In the genomic region with DNA sequence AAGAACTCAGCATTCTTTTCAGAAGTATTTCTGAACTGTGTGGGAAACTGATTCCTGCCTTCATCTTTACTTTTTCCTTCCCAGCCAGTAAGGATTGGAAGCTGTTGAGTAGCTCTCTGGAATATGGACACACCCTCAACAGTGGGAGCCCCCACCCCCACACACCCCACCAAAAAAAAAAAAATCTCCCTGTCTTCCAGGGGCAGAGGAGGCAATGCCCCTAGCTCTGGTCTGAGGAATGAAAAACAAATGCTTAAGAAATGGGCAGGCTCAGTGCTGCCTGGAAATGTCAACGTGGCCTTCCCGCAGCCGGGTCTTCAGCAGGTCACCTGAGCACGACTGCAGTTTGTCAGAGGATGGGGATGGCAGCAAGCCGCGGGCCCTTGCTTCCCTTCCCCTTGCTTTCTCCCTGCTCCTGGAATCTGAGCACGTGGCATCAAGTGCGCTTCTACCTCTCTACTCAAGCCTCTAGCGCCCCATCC, we compare ENCODE assay signal across 8 cellular contexts. TPM values are rescaled to one million over a fixed set of nuclear protein-coding genes. Genes with fewer than 3 reads are reported as not detected.
DNase-seq lines count a peak whose midpoint lies in the region; ATAC-seq, FAIRE-seq and TF ChIP-seq lines count a peak whose summit lies in the region.

No MANE protein-coding gene starts in this region.

- peak overlapping the region; percentile 48 for H3K4me3 ChIP-seq in A549
- peak overlapping the region; percentile 76 for H3K4me3 ChIP-seq in Loucy (ENCODE audit: low read length, poor library complexity, severe bottlenecking)
- peak overlapping the region; percentile 75 for H3K4me3 ChIP-seq in endocrine pancreas (ENCODE audit: control insufficient read depth, insufficient read depth, low read length)

- H3K9me2 ChIP-seq in Loucy (replicated peaks; ENCODE audit: low read depth, low read length): no peaks in the 10 kb centered on the region

- no peak for TF ChIP-seq CTCF in A549 (IDR thresholded peaks at IDR 0.05)
- no peak for TF ChIP-seq CTCF in Loucy (conservative IDR thresholded peaks at IDR 0.05; ENCODE audit: low read length)
- no peak for TF ChIP-seq CTCF in progenitor cell of endocrine pancreas (IDR thresholded peaks at IDR 0.05; ENCODE audit: unreplicated experiment)

- H3K79me2 ChIP-seq in Loucy (ENCODE audit: insufficient read depth, low read length): 0 out of 2 replicates have a peak, but pooled peaks cover 2% of the 10 kb centered on the region

- H3K27me3 Mint-ChIP-seq in progenitor cell of endocrine pancreas: peaks cover 34% of the 10 kb centered on the region

- no peaks in the 10 kb centered on the region; the same call in 1 of the 2 replicates for H3F3A ChIP-seq in Loucy (ENCODE audit: low read depth)

- H3K27ac ChIP-seq in A549: peak overlapping the region; percentile 23 to 63; a peak in 3 of 6 replicates

- CTCF ChIA-PET in A549 (lab: Yijun Ruan, JAX): interaction anchor here (0.9 to 14.3 kb wide), 5 partner anchors 8 to 194 kb away, joined by 3 to 415 read pairs (median 11); partner anchors contain the start of gene NPL

- H3K4me1 ChIP-seq in A549 (peaks cover 8% of the 10 kb centered on the region; the same call in 2 of the 3 replicates), Loucy (ENCODE audit: insufficient read depth, low read length, poor library complexity, severe bottlenecking) (peaks cover 31% of the 10 kb centered on the region), endocrine pancreas (ENCODE audit: control insufficient read depth, insufficient read depth, low read length) (peaks cover 7% of the 10 kb centered on the region)

- H3K4me1 Mint-ChIP-seq in progenitor cell of endocrine pancreas (ENCODE audit: low read depth): peaks cover 8% of the 10 kb centered on the region

- H3K9me3 ChIP-seq in A549: no peaks in the 10 kb centered on the region
- no peaks in the 10 kb centered on the region for H3K9me3 ChIP-seq in Loucy (ENCODE audit: insufficient read depth, low read depth, low read length)
- H3K9me3 ChIP-seq in endocrine pancreas (ENCODE audit: control insufficient read depth, low read length): no peaks in the 10 kb centered on the region

- no peaks in the 10 kb centered on the region for H4K20me1 ChIP-seq in Loucy (ENCODE audit: insufficient read depth, low read length, poor library complexity, severe bottlenecking)

- POLR2A ChIA-PET in A549 (lab: Yijun Ruan, JAX): interaction anchor here (0.6 kb wide), 1 partner anchor 174 kb away, joined by 4 read pairs; no protein-coding TSS in a partner anchor

- H3K4me2 ChIP-seq in A549 (peak overlapping the region; percentile 93), Loucy (ENCODE audit: low read depth, low read length, poor library complexity, severe bottlenecking) (peak overlapping the region; percentile 84)

- H3K27ac Mint-ChIP-seq in progenitor cell of endocrine pancreas: no peak overlapping the region

- ATAC-seq in A549 (no peak; a peak in 3 of 6 replicates), GM18517 (IDR thresholded peaks at IDR 0.05; ENCODE audit: unreplicated experiment) (peak; percentile 4)

- FAIRE-seq in A549 (lab: Jason Lieb, UNC): no peak

- 13% methylated on average over 9 of the region's 9 CpGs for WGBS in A549 (ENCODE audit: missing lambda C conversion rate)

- H3K27me3 ChIP-seq in Loucy (ENCODE audit: insufficient read depth, low read length, poor library complexity, severe bottlenecking): no peaks in the 10 kb centered on the region
- no peaks in the 10 kb centered on the region for H3K27me3 ChIP-seq in endocrine pancreas (ENCODE audit: control insufficient read depth, insufficient read depth, low read length)

- no peak for TF ChIP-seq RAD21 in A549 (conservative IDR thresholded peaks at IDR 0.05 in 1 of 2, IDR thresholded peaks at IDR 0.05 in 1 of 2)

- no peak for TF ChIP-seq EP300 in A549 (IDR thresholded peaks at IDR 0.05)

- no peaks in the 10 kb centered on the region for H3K36me3 Mint-ChIP-seq in progenitor cell of endocrine pancreas (ENCODE audit: insufficient read depth)

- peak overlapping the region; percentile 76 for H2AFZ ChIP-seq in Loucy (ENCODE audit: low read length)

- DNase-seq in A549 (ENCODE audit: low read depth in 1 of 2, low spot score in 1 of 2) (no peak), progenitor cell of endocrine pancreas (ENCODE audit: low spot score, unreplicated experiment) (no peak), NCI-H226 (no peak)
- no peak for DNase-seq in stimulated activated CD4-positive, alpha-beta T cell treated with anti-CD3 and anti-CD28 coated beads, Interleukin-2, amount 100 ng/mL, for 24 hours
- DNase-seq in stimulated activated CD4-positive, alpha-beta T cell treated with anti-CD3 and anti-CD28 coated beads, Interleukin-1b, Interleukin-23, amount 100 ng/mL, for 48 hours: no peak

- H3K9ac ChIP-seq in Loucy (ENCODE audit: low read depth, low read length, poor library complexity, severe bottlenecking): peak overlapping the region; percentile 71
- H3K9ac ChIP-seq in endocrine pancreas (ENCODE audit: control insufficient read depth, insufficient read depth, low read length): peak overlapping the region; percentile 2

- no peaks in the 10 kb centered on the region for H3K9me3 Mint-ChIP-seq in progenitor cell of endocrine pancreas (ENCODE audit: low read depth)

- no peaks in the 10 kb centered on the region for H3K36me3 ChIP-seq in Loucy (ENCODE audit: insufficient read depth, low read length)
- no peaks in the 10 kb centered on the region for H3K36me3 ChIP-seq in endocrine pancreas (ENCODE audit: control insufficient read depth, insufficient read depth, low read length)

- H3K4me3 Mint-ChIP-seq in progenitor cell of endocrine pancreas (ENCODE audit: low read depth): peak overlapping the region; percentile 61

- no peak for TF ChIP-seq POLR2A in A549 (IDR thresholded peaks at IDR 0.05; ENCODE audit: low read length)

TF ChIP-seq in A549, 52 proteins besides CTCF, POLR2A, EP300 and RAD21:
- TF ChIP-seq CBX2 (IDR thresholded peaks at IDR 0.05; ENCODE audit: borderline replicate concordance, low read depth) (no peak), TFCP2L1 (CRISPR knock-in tag; IDR thresholded peaks at IDR 0.05) (no peak), CBX8 (IDR thresholded peaks at IDR 0.05) (no peak), RFX5 (IDR thresholded peaks at IDR 0.05) (no peak), ZC3H11A (IDR thresholded peaks at IDR 0.05) (no peak), HEYL (CRISPR knock-in tag; IDR thresholded peaks at IDR 0.05) (no peak), JUN (IDR thresholded peaks at IDR 0.05) (no peak), HMGXB4 (CRISPR knock-in tag; IDR thresholded peaks at IDR 0.05; ENCODE audit: borderline replicate concordance) (no peak), KDM5A (IDR thresholded peaks at IDR 0.05) (no peak), JUNB (IDR thresholded peaks at IDR 0.05) (no peak), RNF2 (IDR thresholded peaks at IDR 0.05; ENCODE audit: borderline replicate concordance, low read depth) (no peak), HOXB13 (CRISPR knock-in tag; IDR thresholded peaks at IDR 0.05; ENCODE audit: low read depth) (no peak), SMC3 (IDR thresholded peaks at IDR 0.05) (no peak), HOXB5 (CRISPR knock-in tag; IDR thresholded peaks at IDR 0.05) (no peak), MAFK (IDR thresholded peaks at IDR 0.05; ENCODE audit: partially characterized antibody) (no peak), CHD4 (IDR thresholded peaks at IDR 0.05; ENCODE audit: borderline replicate concordance) (no peak), MAZ (IDR thresholded peaks at IDR 0.05; ENCODE audit: borderline replicate concordance, low read depth, low read length) (no peak), FOSB (CRISPR knock-in tag; IDR thresholded peaks at IDR 0.05) (no peak), FOXS1 (CRISPR knock-in tag; IDR thresholded peaks at IDR 0.05) (no peak)
- TF ChIP-seq, protein P1, sequence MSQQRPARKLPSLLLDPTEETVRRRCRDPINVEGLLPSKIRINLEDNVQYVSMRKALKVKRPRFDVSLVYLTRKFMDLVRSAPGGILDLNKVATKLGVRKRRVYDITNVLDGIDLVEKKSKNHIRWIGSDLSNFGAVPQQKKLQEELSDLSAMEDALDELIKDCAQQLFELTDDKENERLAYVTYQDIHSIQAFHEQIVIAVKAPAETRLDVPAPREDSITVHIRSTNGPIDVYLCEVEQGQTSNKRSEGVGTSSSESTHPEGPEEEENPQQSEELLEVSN (IDR thresholded peaks at IDR 0.05; ENCODE audit: borderline replicate concordance, low read depth): no peak
TF ChIP-seq in A549: peak in this region for 0.

RNA-seq across cellular contexts. Expression of gene RGS16, which starts 0.5 kb away (rescaled TPM):
- polyA plus RNA-seq in A549 (2011; rRNA removed): 0.30 and 0.45 TPM in 2 replicates
- 0.21 and 0.25 TPM in 2 replicates for polyA plus RNA-seq in A549 (2012; cell fraction: cytosol; rRNA removed)
- 0.28 and 0.33 TPM in 2 replicates for polyA plus RNA-seq in A549 (2012; cell fraction: nucleus; rRNA removed)
- 0.13 to 0.15 TPM (median 0.13 TPM) in 3 replicates for polyA plus RNA-seq in A549 (2017; fragmentation: RNase III; extraction: RNeasy Plus Mini Kit Qiagen cat#74134 plus additional on column Dnase treatment)
- 0.37 and 0.39 TPM in 2 replicates for polyA minus RNA-seq in A549 (2011; rRNA and poly(A)+ RNA removed)
- 0.98 and 1.5 TPM in 2 replicates for total RNA-seq in progenitor cell of endocrine pancreas

RNA-seq across cellular contexts. Expression of gene RNASEL, which starts 14.6 kb away (rescaled TPM):
- polyA plus RNA-seq in A549 (2011; rRNA removed) (4.1 and 4.6 TPM in 2 replicates), A549 (2017; fragmentation: RNase III; extraction: RNeasy Plus Mini Kit Qiagen cat#74134 plus additional on column Dnase treatment) (1.7 to 1.9 TPM (median 1.9 TPM) in 3 replicates)
- 0.65 and 0.67 TPM in 2 replicates for polyA plus RNA-seq in A549 (2012; cell fraction: cytosol; rRNA removed)
- 0.68 and 1.1 TPM in 2 replicates for polyA plus RNA-seq in A549 (2012; cell fraction: nucleus; rRNA removed)
- polyA minus RNA-seq in A549 (2011; rRNA and poly(A)+ RNA removed): 1.9 and 3.4 TPM in 2 replicates
- 4.2 and 4.4 TPM in 2 replicates for total RNA-seq in progenitor cell of endocrine pancreas
